Comparison of ENCODE assay signal across 7 cellular contexts in genomic region chr19:38733493-38734175, GRCh38. TPM values are rescaled to one million over a fixed set of nuclear protein-coding genes. Genes with fewer than 3 reads are reported as not detected.
DNase-seq lines count a peak whose midpoint lies in the region; ATAC-seq and TF ChIP-seq lines count a peak whose summit lies in the region.

No MANE protein-coding gene starts in this region.

- peaks cover 4% of the 10 kb centered on the region for H3K27me3 Mint-ChIP-seq in activated CD8-positive, alpha-beta T cell treated with anti-CD3 and anti-CD28 coated beads for 36 hours
- peaks cover 15 to 41% (median 22%) of the 10 kb centered on the region in 3 donors for H3K27me3 Mint-ChIP-seq in immature natural killer cell (ENCODE audit: low read depth in 3 of 3)

- H3K27me3 ChIP-seq in thymus (ENCODE audit: control insufficient read depth, insufficient read depth): peaks cover 19% of the 10 kb centered on the region

- POLR2A ChIA-PET in activated CD8-positive, alpha-beta T cell treated with anti-CD3 and anti-CD28 coated beads for 36 hours (lab: Charles Lee): interaction anchor here (0.6 to 1.4 kb wide), 4 partner anchors 13 to 130 kb away, joined by 3 to 5 read pairs (median 4); no protein-coding TSS in a partner anchor

- intact Hi-C loops in activated CD8-positive, alpha-beta T cell treated with anti-CD3 and anti-CD28 coated beads for 36 hours (cut with micrococcal nuclease): loop anchor here (10.0 kb wide), 2 partner anchors 111 to 201 kb away; partner anchors contain the start of genes HNRNPL, MRPS12 and SARS2

- no peak for ATAC-seq in activated CD8-positive, alpha-beta T cell treated with anti-CD3 and anti-CD28 coated beads for 36 hours

- CTCF ChIA-PET in activated CD8-positive, alpha-beta T cell treated with anti-CD3 and anti-CD28 coated beads for 36 hours (lab: Charles Lee): interaction anchor here (0.6 to 0.8 kb wide), 2 partner anchors 127 to 331 kb away, joined by 3 read pairs; partner anchors contain the start of gene FAM98C

- peaks cover 37% of the 10 kb centered on the region for H3K4me1 Mint-ChIP-seq in activated CD8-positive, alpha-beta T cell treated with anti-CD3 and anti-CD28 coated beads for 36 hours (ENCODE audit: low read depth)
- peaks cover 62 to 65% of the 10 kb centered on the region in 2 donors for H3K4me1 Mint-ChIP-seq in immature natural killer cell

- H3K36me3 Mint-ChIP-seq in activated CD8-positive, alpha-beta T cell treated with anti-CD3 and anti-CD28 coated beads for 36 hours (ENCODE audit: low read depth): peaks cover 10% of the 10 kb centered on the region
- peaks cover 4 to 10% (median 4%) of the 10 kb centered on the region in 3 donors for H3K36me3 Mint-ChIP-seq in immature natural killer cell

- DNase-seq in HT1080 (ENCODE audit: low read depth): peak; percentile 60
- peak; percentile 36 for DNase-seq in activated CD8-positive, alpha-beta T cell treated with anti-CD3 and anti-CD28 coated beads for 36 hours
- DNase-seq in immature natural killer cell: peak in 2 of 3 donors; percentile 21 to 35
- no peak for DNase-seq in LoVo (ENCODE audit: low spot score)
- DNase-seq in stimulated activated CD4-positive, alpha-beta T cell treated with anti-CD3 and anti-CD28 coated beads, Interleukin-4, amount 100 ng/mL, for 4 hours: no peak
- no peak for DNase-seq in cerebellar cortex (ENCODE audit: low spot score)

- H3K9me3 ChIP-seq in thymus (ENCODE audit: control insufficient read depth): peaks cover 2% of the 10 kb centered on the region

- 91% methylated on average over 6 of the region's 6 CpGs for whole genome bisulfite sequencing in thymus

- peaks cover 5% of the 10 kb centered on the region for H3K4me1 ChIP-seq in thymus (ENCODE audit: control insufficient read depth, insufficient read depth, low read length)

- H3K9me3 Mint-ChIP-seq in activated CD8-positive, alpha-beta T cell treated with anti-CD3 and anti-CD28 coated beads for 36 hours: no peaks in the 10 kb centered on the region
- peaks cover 0 to 2% (median 0%) of the 10 kb centered on the region in 6 donors for H3K9me3 Mint-ChIP-seq in immature natural killer cell

- peak overlapping the region; percentile 17 for H3K4me3 Mint-ChIP-seq in activated CD8-positive, alpha-beta T cell treated with anti-CD3 and anti-CD28 coated beads for 36 hours
- peak overlapping the region; percentile 82 to 93 (median 88) for H3K4me3 Mint-ChIP-seq in immature natural killer cell

- H3K27ac ChIP-seq in thymus (ENCODE audit: low read depth): peak overlapping the region; percentile 60

- H3K36me3 ChIP-seq in thymus (ENCODE audit: control insufficient read depth, insufficient read depth): peaks cover 6% of the 10 kb centered on the region

- no peak for TF ChIP-seq CTCF in activated CD8-positive, alpha-beta T cell treated with anti-CD3 and anti-CD28 coated beads for 36 hours (IDR thresholded peaks at IDR 0.05)

- H3K27ac Mint-ChIP-seq in activated CD8-positive, alpha-beta T cell treated with anti-CD3 and anti-CD28 coated beads for 36 hours: peak overlapping the region; percentile 77
- peak overlapping the region; percentile 86 to 95 (median 94) for H3K27ac Mint-ChIP-seq in immature natural killer cell

- H3K4me3 ChIP-seq in thymus (ENCODE audit: low read length): no peak overlapping the region

RNA-seq across cellular contexts. Expression of gene CAPN12, which starts 10.6 kb away (rescaled TPM):
- 0.10 and 0.14 TPM in 2 replicates for total RNA-seq in HT1080 (2014; rRNA removed; shearing (Covaris generic))
- 0.43 and 0.80 TPM in 2 replicates for polyA plus RNA-seq in HT1080 (2015; cell fraction: cytosol; rRNA removed)
- polyA plus RNA-seq in HT1080 (2015; cell fraction: nucleus; rRNA removed): 0.88 and 0.91 TPM in 2 replicates
- 10 to 100 TPM; 19.6 to 22.7 TPM for total RNA-seq in activated CD8-positive, alpha-beta T cell treated with anti-CD3 and anti-CD28 coated beads for 36 hours
- polyA plus RNA-seq in immature natural killer cell (10 to 100 TPM; 25.7 to 72.8 (median 55.1) TPM), thymus (6.5 TPM)

RNA-seq across cellular contexts. Expression of gene LGALS7, which starts 39.7 kb away (rescaled TPM):
- not detected in 2 replicates for total RNA-seq in HT1080 (2014; rRNA removed; shearing (Covaris generic))
- polyA plus RNA-seq in HT1080 (2015; cell fraction: cytosol; rRNA removed): not detected in 2 replicates
- not detected in 2 replicates for polyA plus RNA-seq in HT1080 (2015; cell fraction: nucleus; rRNA removed)
- not detected for total RNA-seq in activated CD8-positive, alpha-beta T cell treated with anti-CD3 and anti-CD28 coated beads for 36 hours
- polyA plus RNA-seq in immature natural killer cell: not detected
- 129 TPM for polyA plus RNA-seq in thymus

RNA-seq across cellular contexts. Expression of gene LGALS7B, which starts 55.4 kb away (rescaled TPM):
- 1.7 TPM in 1 of 2 replicates, not detected in the other for total RNA-seq in HT1080 (2014; rRNA removed; shearing (Covaris generic))
- polyA plus RNA-seq in HT1080 (2015; cell fraction: cytosol; rRNA removed): not detected in 2 replicates
- not detected in 2 replicates for polyA plus RNA-seq in HT1080 (2015; cell fraction: nucleus; rRNA removed)
- not detected for total RNA-seq in activated CD8-positive, alpha-beta T cell treated with anti-CD3 and anti-CD28 coated beads for 36 hours
- polyA plus RNA-seq in immature natural killer cell (not detected), thymus (234 TPM)

Comparison
In these comparisons a context has a peak if more than half of its experiments do, and no peak if none do; other contexts are left out.
1. DNase-seq: peak in HT1080 (single experiment), activated CD8-positive, alpha-beta T cell treated with anti-CD3 and anti-CD28 coated beads for 36 hours (single experiment) and immature natural killer cell (2 of 3); none in LoVo (single experiment), stimulated activated CD4-positive, alpha-beta T cell treated with anti-CD3 and anti-CD28 coated beads, Interleukin-4, amount 100 ng/mL, for 4 hours (0 of 2) and cerebellar cortex (single experiment).
2. RNA of gene CAPN12, which starts 10.6 kb away (total RNA-seq): 19.6 to 22.7 TPM in activated CD8-positive, alpha-beta T cell treated with anti-CD3 and anti-CD28 coated beads for 36 hours; 0.10 to 0.14 TPM in HT1080; every median in the first group is over 10 times any median in the second.